19 cellular contexts compared by ENCODE assay signal in the genomic region with DNA sequence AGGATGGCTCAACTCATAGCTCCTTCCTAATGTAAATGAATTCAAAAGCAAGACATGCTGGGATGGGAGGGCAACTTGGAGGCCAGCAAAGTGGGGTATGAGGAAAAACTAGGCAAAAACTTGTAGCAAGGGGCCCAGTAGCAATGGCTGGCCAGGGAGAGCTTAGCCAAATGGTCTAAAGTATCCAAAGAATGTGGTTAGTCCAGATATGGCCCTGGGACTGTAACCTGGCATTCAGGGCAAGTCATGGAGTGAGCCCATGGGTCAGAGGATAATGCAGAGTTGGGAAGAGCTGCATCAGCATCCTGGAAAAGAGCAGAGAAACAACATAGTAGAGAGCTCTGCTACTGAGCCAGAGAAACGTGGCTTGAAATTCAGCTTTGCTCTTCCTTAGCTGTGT.
"Had no signal": no experiment of that assay in that cellular context is flagged by ENCODE, and none has a peak within 500 bp of the region (broad histone marks: within the 10 kb centered on the region; RNA-seq: fewer than 3 reads in every experiment).

No MANE protein-coding gene starts in this region.

- H3K4me2 ChIP-seq: hepatocyte had no signal

- DNase-seq: dermis blood vessel endothelial cell; dorsolateral prefrontal cortex; effector CD4-positive, alpha-beta T cell; effector memory CD4-positive, alpha-beta T cell; foreskin keratinocyte; heart left ventricle; hypothalamus; immature natural killer cell; left cardiac atrium; left lung; left ventricle myocardium superior; lower lobe of right lung; mucosa of descending colon; naive B cell had no signal

- H3K4me3 ChIP-seq: coronary artery, dorsolateral prefrontal cortex, esophagus muscularis mucosa, gastroesophageal sphincter, heart left ventricle, hepatocyte, left lung, lower lobe of right lung, mucosa of descending colon had no signal

- H3K79me2 ChIP-seq: hepatocyte had no signal

- H3K27me3 Mint-ChIP-seq: naive B cell had no signal

- H3K4me1 ChIP-seq: esophagus muscularis mucosa, foreskin keratinocyte, gastroesophageal sphincter, heart left ventricle, left lung, lower lobe of right lung had no signal

- H3K9me3 ChIP-seq: esophagus muscularis mucosa, gastroesophageal sphincter, heart left ventricle, left lung, lower lobe of right lung, mucosa of descending colon had no signal

- H3K9me3 Mint-ChIP-seq: naive B cell had no signal

- H3K27me3 ChIP-seq: dorsolateral prefrontal cortex, esophagus muscularis mucosa, gastroesophageal sphincter, heart left ventricle, hepatocyte, left lung had no signal

- H3K36me3 ChIP-seq: esophagus muscularis mucosa, gastroesophageal sphincter, heart left ventricle, left lung, lower lobe of right lung had no signal

- H3K27ac Mint-ChIP-seq: immature natural killer cell, mesothelial cell of epicardium, naive B cell had no signal

- H3K27ac ChIP-seq: coronary artery, dorsolateral prefrontal cortex, esophagus muscularis mucosa, foreskin keratinocyte, gastroesophageal sphincter, heart left ventricle, hepatocyte, left lung, lower lobe of right lung had no signal

- H3K4me3 Mint-ChIP-seq: immature natural killer cell, mesothelial cell of epicardium, naive B cell had no signal

- H2AFZ ChIP-seq: hepatocyte had no signal

- H3K4me1 Mint-ChIP-seq: immature natural killer cell, mesothelial cell of epicardium, naive B cell had no signal

- H3K36me3 Mint-ChIP-seq: immature natural killer cell, naive B cell had no signal

- ATAC-seq: foreskin keratinocyte, gastroesophageal sphincter, heart left ventricle, left cardiac atrium, left lung, left ventricle myocardium superior, lower lobe of right lung, mucosa of descending colon had no signal
